Comparison of ENCODE assay signal across 1 cellular context in genomic region chr22:37898441-37899181, GRCh38.
TF ChIP-seq lines count a peak whose summit lies in the region.

No MANE protein-coding gene starts in this region.

TF ChIP-seq in HCT116, 20 proteins besides CTCF, POLR2A, EP300 and RAD21:
- no peak for TF ChIP-seq EGR1 (IDR thresholded peaks at IDR 0.05; ENCODE audit: low read depth)
- no peak for TF ChIP-seq ELF1 (IDR thresholded peaks at IDR 0.05; ENCODE audit: borderline replicate concordance, low read depth)
- no peak for TF ChIP-seq POLR2AphosphoS5 (IDR thresholded peaks at IDR 0.05; ENCODE audit: low read depth, low read length)
- no peak for TF ChIP-seq ZNF274 (IDR thresholded peaks at IDR 0.05; ENCODE audit: low read depth, low read length)
- no peak for TF ChIP-seq SIN3A (IDR thresholded peaks at IDR 0.05; ENCODE audit: low read depth)
- no peak for TF ChIP-seq ATF3 (IDR thresholded peaks at IDR 0.05)
- TF ChIP-seq JUND (IDR thresholded peaks at IDR 0.05): no peak
- no peak for TF ChIP-seq SRF (IDR thresholded peaks at IDR 0.05; ENCODE audit: low read depth)
- TF ChIP-seq REST (IDR thresholded peaks at IDR 0.05; ENCODE audit: low read depth): no peak
